17 cellular contexts compared by ENCODE assay signal in the genomic region with DNA sequence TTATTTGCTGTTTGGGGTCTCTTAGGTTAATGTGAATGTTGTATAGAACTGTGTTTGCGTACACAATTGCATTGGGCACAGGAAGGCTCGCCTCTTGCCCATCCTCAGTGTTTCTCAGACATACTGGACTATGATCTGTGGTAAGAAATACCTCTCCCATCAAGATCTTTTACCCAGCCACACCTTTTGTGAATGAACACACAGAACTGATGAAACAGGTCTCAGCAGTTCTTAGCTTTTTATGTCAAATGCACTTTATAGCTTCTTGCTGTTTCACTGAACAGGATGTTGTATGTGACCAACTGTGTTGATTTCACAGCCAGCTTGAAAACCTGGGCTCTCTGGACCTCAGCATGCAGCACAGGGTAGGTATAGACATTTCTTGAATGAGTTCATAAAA. TPM values are rescaled to one million over a fixed set of nuclear protein-coding genes. Genes with fewer than 3 reads are reported as not detected.
A peak's percentile ranks its signal among the peaks of the same experiment; 100 is the strongest.
DNase-seq lines count a peak whose midpoint lies in the region; ATAC-seq and TF ChIP-seq lines count a peak whose summit lies in the region.
"Had no signal": no experiment of that assay in that cellular context is flagged by ENCODE, and none has a peak within 500 bp of the region (broad histone marks: within the 10 kb centered on the region; RNA-seq: fewer than 3 reads in every experiment).

No MANE protein-coding gene starts in this region.

- peak overlapping the region; percentile 90 for H3K4me2 ChIP-seq in BLaER1

- DNase-seq in CD8-positive, alpha-beta T cell, result no peak
- DNase-seq in anterior cingulate cortex (lab: John Stamatoyannopoulos, UW) (no peak), endothelial cell (ENCODE audit: low spot score) (no peak)
- DNase-seq: activated gamma-delta T cell, BE2C, DMS79 treated with DMSO at 0.1 percent for 48 hours, foreskin keratinocyte, H7, Kasumi-1, NCI-H1417 treated with DMSO at 0.1 percent for 48 hours, NCI-H774, ovary, T-cell had no signal

- intact Hi-C loops in CD8-positive, alpha-beta T cell (cut with DNase I, micrococcal nuclease), result no loop called here

- peaks cover 61% of the 10 kb centered on the region for H3K4me1 Mint-ChIP-seq in CD8-positive, alpha-beta T cell (ENCODE audit: low read depth)
- H3K4me1 Mint-ChIP-seq in activated naive CD8-positive, alpha-beta T cell (ENCODE audit: low read depth), result peaks cover 64% of the 10 kb centered on the region
- H3K4me1 Mint-ChIP-seq in endothelial cell (ENCODE audit: unreplicated experiment), result peaks cover 18% of the 10 kb centered on the region

- POLR2A ChIA-PET in CD8-positive, alpha-beta T cell (lab: Charles Lee), result interaction anchor here (1.0 kb wide), 1 partner anchor 21 kb away, joined by 3 read pairs; no protein-coding TSS in a partner anchor

- H3K27ac ChIP-seq in BLaER1 (peak overlapping the region; percentile 55), neutrophil (peak overlapping the region; percentile 82)
- H3K27ac ChIP-seq in CD8-positive, alpha-beta T cell (ENCODE audit: low read depth, low read length), result no peak overlapping the region
- H3K27ac ChIP-seq: foreskin keratinocyte, ovary had no signal

- H3K9me3 ChIP-seq in BLaER1 (no peaks in the 10 kb centered on the region), neutrophil (no peaks in the 10 kb centered on the region)
- H3K9me3 ChIP-seq in CD8-positive, alpha-beta T cell (ENCODE audit: low read length), result no peaks in the 10 kb centered on the region
- H3K9me3 ChIP-seq: BE2C, ovary had no signal

- no peak overlapping the region for H3K9ac ChIP-seq in BLaER1

- no peak overlapping the region for H3K4me3 ChIP-seq in BLaER1
- no peak overlapping the region for H3K4me3 ChIP-seq in CD8-positive, alpha-beta T cell (ENCODE audit: low read depth, low read length)
- H3K4me3 ChIP-seq in neutrophil (ENCODE audit: low read depth in 1 of 2, low read length in 1 of 2), result no peak overlapping the region
- H3K4me3 ChIP-seq: ovary had no signal

- ATAC-seq in CD8-positive, alpha-beta T cell, result no peak
- ATAC-seq in GM21786 (IDR thresholded peaks at IDR 0.05; ENCODE audit: unreplicated experiment), result no peak
- ATAC-seq: T-cell had no signal

- no peaks in the 10 kb centered on the region for H3K27me3 Mint-ChIP-seq in CD8-positive, alpha-beta T cell (ENCODE audit: low read depth)
- no peaks in the 10 kb centered on the region for H3K27me3 Mint-ChIP-seq in activated naive CD8-positive, alpha-beta T cell
- no peaks in the 10 kb centered on the region for H3K27me3 Mint-ChIP-seq in endothelial cell (ENCODE audit: unreplicated experiment)
- H3K27me3 Mint-ChIP-seq: T-cell had no signal

- no peaks in the 10 kb centered on the region for H3K9me3 Mint-ChIP-seq in CD8-positive, alpha-beta T cell
- H3K9me3 Mint-ChIP-seq in activated naive CD8-positive, alpha-beta T cell (ENCODE audit: low read depth), result no peaks in the 10 kb centered on the region
- no peaks in the 10 kb centered on the region for H3K9me3 Mint-ChIP-seq in endothelial cell (ENCODE audit: unreplicated experiment)
- H3K9me3 Mint-ChIP-seq: T-cell had no signal

- no peak for TF ChIP-seq CTCF in CD8-positive, alpha-beta T cell (IDR thresholded peaks at IDR 0.05)
- TF ChIP-seq CTCF in neutrophil (IDR thresholded peaks at IDR 0.05) (no peak), endothelial cell (IDR thresholded peaks at IDR 0.05; ENCODE audit: unreplicated experiment) (no peak)

- H3K4me1 ChIP-seq in BLaER1 (peaks cover 67% of the 10 kb centered on the region), neutrophil (ENCODE audit: control insufficient read depth in 1 of 2, insufficient read depth in 1 of 2, low read depth in 1 of 2, low read length in 1 of 2) (peaks cover 20 to 22% of the 10 kb centered on the region in 2 experiments)
- peaks cover 31% of the 10 kb centered on the region for H3K4me1 ChIP-seq in CD8-positive, alpha-beta T cell (ENCODE audit: insufficient read depth, low read length)
- H3K4me1 ChIP-seq: BE2C had no signal

- H3K27ac Mint-ChIP-seq in CD8-positive, alpha-beta T cell, result peak overlapping the region; percentile 60
- peak overlapping the region; percentile 73 for H3K27ac Mint-ChIP-seq in activated naive CD8-positive, alpha-beta T cell
- H3K27ac Mint-ChIP-seq in endothelial cell (ENCODE audit: unreplicated experiment), result no peak overlapping the region

- H3K4me3 Mint-ChIP-seq in CD8-positive, alpha-beta T cell, result no peak overlapping the region
- H3K4me3 Mint-ChIP-seq in activated naive CD8-positive, alpha-beta T cell, result no peak overlapping the region
- no peak overlapping the region for H3K4me3 Mint-ChIP-seq in endothelial cell (ENCODE audit: unreplicated experiment)
- H3K4me3 Mint-ChIP-seq: T-cell had no signal

- peaks cover 82% of the 10 kb centered on the region for H4K20me1 ChIP-seq in BLaER1

- CTCF ChIA-PET in CD8-positive, alpha-beta T cell (lab: Charles Lee), result interaction anchor here (1.0 to 1.5 kb wide), 3 partner anchors 12 to 114 kb away, joined by 3 to 5 read pairs (median 5); no protein-coding TSS in a partner anchor

- H3K36me3 Mint-ChIP-seq in CD8-positive, alpha-beta T cell, result peaks cover 64% of the 10 kb centered on the region
- H3K36me3 Mint-ChIP-seq in activated naive CD8-positive, alpha-beta T cell, result no peaks in the 10 kb centered on the region
- H3K36me3 Mint-ChIP-seq in endothelial cell (ENCODE audit: low read depth, unreplicated experiment), result no peaks in the 10 kb centered on the region

- peaks cover 38% of the 10 kb centered on the region for H3K36me3 ChIP-seq in BLaER1
- H3K36me3 ChIP-seq in CD8-positive, alpha-beta T cell (ENCODE audit: insufficient read depth, low read length), result peaks cover 7% of the 10 kb centered on the region
- H3K36me3 ChIP-seq in neutrophil, result peaks cover 72% of the 10 kb centered on the region
- H3K36me3 ChIP-seq: ovary had no signal

- H3K27me3 ChIP-seq in BLaER1 (no peaks in the 10 kb centered on the region), neutrophil (no peaks in the 10 kb centered on the region)
- H3K27me3 ChIP-seq in CD8-positive, alpha-beta T cell (ENCODE audit: insufficient read depth, low read length), result no peaks in the 10 kb centered on the region
- H3K27me3 ChIP-seq: BE2C, foreskin keratinocyte, ovary had no signal

RNA-seq across cellular contexts. Expression of gene HAPSTR1, which starts 31.5 kb away (rescaled TPM):
- total RNA-seq in CD8-positive, alpha-beta T cell, result 100 to 1,000 TPM; 189 to 191 TPM
- total RNA-seq in endothelial cell (ENCODE audit: unreplicated experiment), result 86.0 TPM
